Comparison of ENCODE assay signal across 10 cellular contexts in genomic region chr17:63497708-63498483, GRCh38. TPM values are rescaled to one million over a fixed set of nuclear protein-coding genes. Genes with fewer than 3 reads are reported as not detected.
A peak's percentile ranks its signal among the peaks of the same experiment; 100 is the strongest.
DNase-seq lines count a peak whose midpoint lies in the region; ATAC-seq, FAIRE-seq and TF ChIP-seq lines count a peak whose summit lies in the region.
"Had no signal": no experiment of that assay in that cellular context is flagged by ENCODE, and none has a peak within 500 bp of the region (broad histone marks: within the 10 kb centered on the region; RNA-seq: fewer than 3 reads in every experiment).

No MANE protein-coding gene starts in this region.

- H3K27ac ChIP-seq in MM.1S (ENCODE audit: low read length): no peak overlapping the region
- peak overlapping the region; percentile 52 for H3K27ac ChIP-seq in VCaP
- no peak overlapping the region for H3K27ac ChIP-seq in effector memory CD4-positive, alpha-beta T cell (ENCODE audit: insufficient read depth, low read length, poor library complexity, severe bottlenecking)
- H3K27ac ChIP-seq: neutrophil had no signal

- H4K20me1 ChIP-seq in MM.1S (ENCODE audit: insufficient read depth, low read length): no peaks in the 10 kb centered on the region

- H3K4me2 ChIP-seq in MM.1S (ENCODE audit: low read depth, low read length): no peak overlapping the region

- H2AFZ ChIP-seq in MM.1S (ENCODE audit: low read length): no peak overlapping the region

- no peaks in the 10 kb centered on the region for H3K36me3 ChIP-seq in MM.1S (replicated peaks; ENCODE audit: insufficient read depth, low read length)
- H3K36me3 ChIP-seq in mucosa of descending colon (ENCODE audit: low read depth): no peaks in the 10 kb centered on the region
- no peaks in the 10 kb centered on the region for H3K36me3 ChIP-seq in effector memory CD4-positive, alpha-beta T cell (ENCODE audit: control insufficient read depth, insufficient read depth, low read length)
- H3K36me3 ChIP-seq: neutrophil had no signal

- no peak overlapping the region for H3K9ac ChIP-seq in MM.1S (ENCODE audit: low read length)

- ATAC-seq in mucosa of descending colon (peak; percentile 50), HG03175 (IDR thresholded peaks at IDR 0.05; ENCODE audit: unreplicated experiment) (no peak)

- H3K4me1 ChIP-seq in MM.1S (ENCODE audit: low read length): no peaks in the 10 kb centered on the region
- peaks cover 6% of the 10 kb centered on the region for H3K4me1 ChIP-seq in mucosa of descending colon (ENCODE audit: low read depth)
- no peaks in the 10 kb centered on the region for H3K4me1 ChIP-seq in effector memory CD4-positive, alpha-beta T cell (ENCODE audit: control insufficient read depth, insufficient read depth, low read length, poor library complexity, severe bottlenecking)

- H3K9me3 ChIP-seq in MM.1S (replicated peaks; ENCODE audit: insufficient read depth, low read length): no peaks in the 10 kb centered on the region
- H3K9me3 ChIP-seq in mucosa of descending colon: no peaks in the 10 kb centered on the region
- H3K9me3 ChIP-seq in effector memory CD4-positive, alpha-beta T cell (ENCODE audit: control insufficient read depth, low read length): no peaks in the 10 kb centered on the region
- H3K9me3 ChIP-seq: neutrophil had no signal

- H3K4me3 ChIP-seq in MM.1S (ENCODE audit: low read length) (no peak overlapping the region), mucosa of descending colon (no peak overlapping the region)
- H3K4me3 ChIP-seq in effector memory CD4-positive, alpha-beta T cell (ENCODE audit: insufficient read depth, low read depth, low read length, poor library complexity, severe bottlenecking): no peak overlapping the region

- no peak for TF ChIP-seq POLR2A in H54 (IDR thresholded peaks at IDR 0.05; ENCODE audit: low read depth, low read length)

- DNase-seq in DMS53 (lab: John Stamatoyannopoulos, UW): peak; percentile 39
- no peak for DNase-seq in DMS53 treated with DMSO at 0.1 percent for 48 hours (lab: John Stamatoyannopoulos, UW; ENCODE audit: unreplicated experiment)
- DNase-seq in MM.1S: peak; percentile 15
- DNase-seq in mucosa of descending colon: no peak
- DNase-seq in H54 (ENCODE audit: insufficient read length, low spot score): no peak
- no peak for DNase-seq in effector memory CD4-positive, alpha-beta T cell

- intact Hi-C loops in mucosa of descending colon (cut with DNase I, micrococcal nuclease): no loop called here

- H3K27me3 ChIP-seq in MM.1S (replicated peaks; ENCODE audit: insufficient read depth, low read length): peaks cover 44% of the 10 kb centered on the region
- H3K27me3 ChIP-seq in effector memory CD4-positive, alpha-beta T cell (replicated peaks; ENCODE audit: control insufficient read depth, insufficient read depth, low read length, poor library complexity, severe bottlenecking): no peaks in the 10 kb centered on the region

- no peak for FAIRE-seq in H54 (lab: Jason Lieb, UNC)
- FAIRE-seq: A204.1 had no signal

- no peaks in the 10 kb centered on the region for H3K79me2 ChIP-seq in MM.1S (ENCODE audit: low read length)

- TF ChIP-seq CTCF in MM.1S (IDR thresholded peaks at IDR 0.05; ENCODE audit: low read length) (peak; percentile 15; the same call in 1 of the 2 replicates), VCaP (conservative IDR thresholded peaks at IDR 0.05) (peak; percentile 41; the same call in 1 of the 2 replicates), mucosa of descending colon (IDR thresholded peaks at IDR 0.05) (no peak)

- H3F3A ChIP-seq in MM.1S (ENCODE audit: insufficient read depth, low read length): no peaks in the 10 kb centered on the region

- no peaks in the 10 kb centered on the region for H3K9me2 ChIP-seq in MM.1S (replicated peaks; ENCODE audit: insufficient read depth, low read length)

RNA-seq across cellular contexts. Expression of gene ACE, which starts 21.0 kb away (rescaled TPM):
- 10 to 100 TPM; 16.0 to 24.6 (median 23.0) TPM for total RNA-seq in mucosa of descending colon

RNA-seq across cellular contexts. Expression of gene KCNH6, which starts 25.3 kb away (rescaled TPM):
- under 1 TPM in 2 of 3 donors, not detected in 1; 0.58 to 0.64 TPM for total RNA-seq in mucosa of descending colon

RNA-seq across cellular contexts. Expression of gene CYB561, which starts 51.8 kb away (rescaled TPM):
- total RNA-seq in mucosa of descending colon: 10 to 100 TPM; 38.1 to 54.9 (median 51.3) TPM

RNA-seq across cellular contexts. Expression of gene DCAF7, which starts 52.4 kb away (rescaled TPM):
- 10 to 100 TPM; 69.0 to 87.3 (median 84.9) TPM for total RNA-seq in mucosa of descending colon

Comparison
In these comparisons a context has a peak if more than half of its experiments do, and no peak if none do; other contexts are left out.
1. DNase-seq: peak in DMS53 (single experiment) and MM.1S (single experiment); none in DMS53 treated with DMSO at 0.1 percent for 48 hours (single experiment), mucosa of descending colon (0 of 3), H54 (single experiment) and effector memory CD4-positive, alpha-beta T cell (0 of 3).